ENCODE assay signal across 8 cellular contexts in genomic region chr11:64652586-64653387, GRCh38.
DNase-seq lines count a peak whose midpoint lies in the region; ATAC-seq and TF ChIP-seq lines count a peak whose summit lies in the region.

No MANE protein-coding gene starts in this region.

- H3K27ac ChIP-seq in HL-60 (replicated peaks): no peak overlapping the region

- no peaks in the 10 kb centered on the region for H3K9me3 Mint-ChIP-seq in CD14-positive monocyte
- no peaks in the 10 kb centered on the region for H3K9me3 Mint-ChIP-seq in naive B cell

- H3K36me3 Mint-ChIP-seq in CD14-positive monocyte (no peaks in the 10 kb centered on the region), naive B cell (no peaks in the 10 kb centered on the region)

- no peaks in the 10 kb centered on the region for H3K27me3 ChIP-seq in HL-60 (ENCODE audit: insufficient read depth, poor library complexity, severe bottlenecking)

- TF ChIP-seq CTCF in CD14-positive monocyte (IDR thresholded peaks at IDR 0.05) (peak; percentile 78), HL-60 (IDR thresholded peaks at IDR 0.05; ENCODE audit: insufficient read depth, low read length) (peak; percentile 93), epithelial cell of esophagus (IDR thresholded peaks at IDR 0.05; ENCODE audit: insufficient read depth, low read depth, low read length, missing control alignments) (peak; percentile 97)

- DNase-seq in CD14-positive monocyte (ENCODE audit: low spot score) (peak; percentile 59), HL-60 (ENCODE audit: low read depth in 1 of 2, low spot score in 1 of 2) (peak; percentile 45 to 79), NCI-H82 treated with DMSO at 0.1 percent for 48 hours (lab: John Stamatoyannopoulos, UW; ENCODE audit: unreplicated experiment) (peak; percentile 26), epithelial cell of esophagus (ENCODE audit: low read depth) (peak; percentile 72), naive B cell (peak; percentile 53)
- peak; percentile 25 for DNase-seq in activated CD8-positive, alpha-beta memory T cell treated with anti-CD3 and anti-CD28 coated beads, Interleukin-2, amount 50 U/mL, for 1 hour (ENCODE audit: extremely low read depth)
- DNase-seq in stimulated activated CD8-positive, alpha-beta memory T cell treated with anti-CD3 and anti-CD28 coated beads, Interleukin-7, amount 100 ng/mL, for 24 hours (ENCODE audit: low read depth): peak; percentile 75

- H3K4me3 Mint-ChIP-seq in CD14-positive monocyte (peak overlapping the region in 1 of 2 donors; percentile 11), naive B cell (peak overlapping the region in 3 of 8 donors; percentile 32 to 77 (median 65))

- H3K27ac Mint-ChIP-seq in CD14-positive monocyte (peak overlapping the region in 3 of 7 donors; percentile 32 to 68 (median 61)), naive B cell (peak overlapping the region in 1 of 6 donors; percentile 70)

- peaks cover 0 to 3% (median 2%) of the 10 kb centered on the region in 3 donors for H3K27me3 Mint-ChIP-seq in CD14-positive monocyte (ENCODE audit: low read depth in 3 of 3)
- H3K27me3 Mint-ChIP-seq in naive B cell: peaks cover 4 to 15% (median 15%) of the 10 kb centered on the region in 3 donors

- intact Hi-C loops in CD14-positive monocyte (cut with micrococcal nuclease): loop anchor here (5.0 kb wide), 4 partner anchors 35 to 165 kb away; partner anchors contain the start of gene NRXN2 (in 1 of the 2)

- no peak overlapping the region for H3K4me3 ChIP-seq in HL-60 (replicated peaks; ENCODE audit: insufficient read depth, low read length)
- no peak overlapping the region for H3K4me3 ChIP-seq in epithelial cell of esophagus (ENCODE audit: low read length)

- ATAC-seq in naive B cell (ENCODE audit: low read depth in 2 of 2) (peak; percentile 37 to 44), GM18868 (IDR thresholded peaks at IDR 0.05; ENCODE audit: unreplicated experiment) (no peak)

- H3K4me1 Mint-ChIP-seq in CD14-positive monocyte (peaks cover 52% of the 10 kb centered on the region), naive B cell (peaks cover 17 to 38% (median 35%) of the 10 kb centered on the region in 3 donors)

Comparison
In these comparisons a context has a peak if more than half of its experiments do, and no peak if none do; other contexts are left out.
1. DNase-seq: peak in every context shown above with its lines; median percentile 75 in stimulated activated CD8-positive, alpha-beta memory T cell treated with anti-CD3 and anti-CD28 coated beads, Interleukin-7, amount 100 ng/mL, for 24 hours; 72 in epithelial cell of esophagus; 62 in HL-60; 59 in CD14-positive monocyte; 53 in naive B cell; 26 in NCI-H82 treated with DMSO at 0.1 percent for 48 hours; 25 in activated CD8-positive, alpha-beta memory T cell treated with anti-CD3 and anti-CD28 coated beads, Interleukin-2, amount 50 U/mL, for 1 hour.